Comparison of ENCODE assay signal across 1 cellular context in genomic region chr2:144467479-144468210, GRCh38.
TF ChIP-seq lines count a peak whose summit lies in the region.

No MANE protein-coding gene starts in this region.

TF ChIP-seq in IMR-90, 13 proteins besides CTCF, POLR2A, EP300 and RAD21 (continued from another document):
- no peak for TF ChIP-seq RFX5 (IDR thresholded peaks at IDR 0.05; ENCODE audit: low read depth, low read length)
